ENCODE assay signal across 8 cellular contexts in the genomic region with DNA sequence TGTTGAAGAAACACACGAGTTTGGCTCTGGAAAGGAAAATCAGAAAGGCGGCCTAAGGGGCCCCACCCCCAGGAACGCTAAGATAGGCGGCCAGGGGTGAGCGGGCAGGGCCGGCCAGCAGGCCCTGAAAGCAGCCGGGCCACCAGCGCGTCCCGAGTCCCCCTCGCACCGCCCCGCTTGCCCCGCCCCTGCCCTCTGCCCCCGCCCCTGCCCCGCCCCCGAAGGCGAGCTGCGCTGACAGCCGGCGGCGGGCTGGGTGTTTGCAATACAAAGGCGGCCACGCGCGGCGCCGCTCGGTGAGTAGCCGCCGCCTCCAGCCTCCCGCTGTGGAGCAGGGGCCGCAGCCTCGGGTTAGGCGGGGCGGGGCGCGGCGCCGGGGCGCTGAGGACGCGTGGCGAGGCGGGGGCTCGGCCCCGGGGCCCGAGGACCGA. TPM values are rescaled to one million over a fixed set of nuclear protein-coding genes. Genes with fewer than 3 reads are reported as not detected.
DNase-seq lines count a peak whose midpoint lies in the region; ATAC-seq and TF ChIP-seq lines count a peak whose summit lies in the region.

Gene LPIN1 (plus strand): TSS at position 257 of the 431 bp plus-strand sequence. CDS start 18,910 bp downstream, outside the sequence.

- H3K4me1 ChIP-seq in naive thymus-derived CD4-positive, alpha-beta T cell (ENCODE audit: control insufficient read depth in 2 of 2, insufficient read depth in 2 of 2, low read length in 2 of 2): peaks cover 56 to 62% of the 10 kb centered on the region in 2 donors

- H3K4me3 Mint-ChIP-seq in naive thymus-derived CD4-positive, alpha-beta T cell: peak within 1 kb of the TSS; percentile 89 to 96 (median 92)
- H3K4me3 Mint-ChIP-seq in stimulated activated memory B cell treated with anti-CD40 and anti-IgM and Interleukin-4, amounts not matched to agents 10 μg/mL and 1 μg/mL and 100 μg/mL, for 72 hours: peak within 1 kb of the TSS; percentile 89

- H3K36me3 ChIP-seq in naive thymus-derived CD4-positive, alpha-beta T cell (ENCODE audit: control insufficient read depth in 2 of 3, insufficient read depth in 3 of 3, low read length in 3 of 3): no peaks in the 10 kb centered on the region

- ATAC-seq in GM21528 (IDR thresholded peaks at IDR 0.05; ENCODE audit: low FRiP score, unreplicated experiment): peak; percentile 51
- ATAC-seq in naive thymus-derived CD4-positive, alpha-beta T cell: peak; percentile 87
- peak; percentile 84 for ATAC-seq in stimulated activated memory B cell treated with anti-CD40 and anti-IgM and Interleukin-4, amounts not matched to agents 10 μg/mL and 1 μg/mL and 100 μg/mL, for 72 hours

- intact Hi-C loops in naive thymus-derived CD4-positive, alpha-beta T cell (cut with micrococcal nuclease): loop anchor here (1.0 to 10.0 kb wide), 12 partner anchors 8 to 971 kb away; partner anchors contain the start of genes SLC66A3 (in 2 of the 2), PDIA6 (in 1 of the 2), ROCK2 (in 1 of the 2) and TRIB2 (in 1 of the 2)

- H3K9me3 Mint-ChIP-seq in naive thymus-derived CD4-positive, alpha-beta T cell: peaks cover 0 to 3% (median 0%) of the 10 kb centered on the region in 11 donors
- H3K9me3 Mint-ChIP-seq in stimulated activated memory B cell treated with anti-CD40 and anti-IgM and Interleukin-4, amounts not matched to agents 10 μg/mL and 1 μg/mL and 100 μg/mL, for 72 hours: no peaks in the 10 kb centered on the region

- TF ChIP-seq RAD21 in Ishikawa (IDR thresholded peaks at IDR 0.05; ENCODE audit: low read depth): no peak

- DNase-seq in DMS53 (lab: John Stamatoyannopoulos, UW) (peak; percentile 93), RPMI7951 (ENCODE audit: low read depth) (peak; percentile 88), fibroblast of gingiva (ENCODE audit: low read depth) (peak; percentile 86)
- DNase-seq in activated T-helper 1 cell treated with anti-CD3 and anti-CD28 coated beads, Interleukin-2, amount 50 U/mL, for 16 hours (ENCODE audit: low read depth in 1 of 2, low spot score in 1 of 2): peak; percentile 76 to 84
- peak; percentile 76 to 87 (median 84) for DNase-seq in naive thymus-derived CD4-positive, alpha-beta T cell

- peak; percentile 42; the same call in 1 of the 2 replicates for TF ChIP-seq EP300 in Ishikawa (IDR thresholded peaks at IDR 0.05; ENCODE audit: borderline replicate concordance)

- peak within 1 kb of the TSS; percentile 67 for H3K4me3 ChIP-seq in naive thymus-derived CD4-positive, alpha-beta T cell (ENCODE audit: low read length)

- H3K4me1 Mint-ChIP-seq in naive thymus-derived CD4-positive, alpha-beta T cell: peaks cover 38 to 73% (median 69%) of the 10 kb centered on the region in 7 donors
- H3K4me1 Mint-ChIP-seq in stimulated activated memory B cell treated with anti-CD40 and anti-IgM and Interleukin-4, amounts not matched to agents 10 μg/mL and 1 μg/mL and 100 μg/mL, for 72 hours: peaks cover 76% of the 10 kb centered on the region

- H3K27ac Mint-ChIP-seq in naive thymus-derived CD4-positive, alpha-beta T cell: peak within 1 kb of the TSS; percentile 83 to 96 (median 93)
- peak within 1 kb of the TSS; percentile 85 for H3K27ac Mint-ChIP-seq in stimulated activated memory B cell treated with anti-CD40 and anti-IgM and Interleukin-4, amounts not matched to agents 10 μg/mL and 1 μg/mL and 100 μg/mL, for 72 hours

- no peaks in the 10 kb centered on the region for H3K27me3 ChIP-seq in naive thymus-derived CD4-positive, alpha-beta T cell (ENCODE audit: control insufficient read depth in 2 of 2, insufficient read depth in 2 of 2, low read length in 2 of 2)

- no peaks in the 10 kb centered on the region for H3K27me3 Mint-ChIP-seq in naive thymus-derived CD4-positive, alpha-beta T cell
- H3K27me3 Mint-ChIP-seq in stimulated activated memory B cell treated with anti-CD40 and anti-IgM and Interleukin-4, amounts not matched to agents 10 μg/mL and 1 μg/mL and 100 μg/mL, for 72 hours: no peaks in the 10 kb centered on the region

- no peaks in the 10 kb centered on the region for H3K9me3 ChIP-seq in naive thymus-derived CD4-positive, alpha-beta T cell (ENCODE audit: control insufficient read depth in 2 of 3, low read length in 3 of 3)

- peak within 1 kb of the TSS; percentile 80 for H3K27ac ChIP-seq in naive thymus-derived CD4-positive, alpha-beta T cell (ENCODE audit: low read depth, low read length)

- POLR2A ChIA-PET in naive thymus-derived CD4-positive, alpha-beta T cell (lab: Charles Lee): interaction anchor here (0.9 to 3.1 kb wide), 8 partner anchors 8 to 53 kb away, joined by 3 to 10 read pairs (median 4); no protein-coding TSS in a partner anchor

- CTCF ChIA-PET in naive thymus-derived CD4-positive, alpha-beta T cell (lab: Charles Lee): interaction anchor here (0.7 to 1.2 kb wide), 2 partner anchors 8 to 626 kb away, joined by 3 to 4 read pairs; no protein-coding TSS in a partner anchor

- no peaks in the 10 kb centered on the region for H3K36me3 Mint-ChIP-seq in naive thymus-derived CD4-positive, alpha-beta T cell
- peaks cover 9% of the 10 kb centered on the region for H3K36me3 Mint-ChIP-seq in stimulated activated memory B cell treated with anti-CD40 and anti-IgM and Interleukin-4, amounts not matched to agents 10 μg/mL and 1 μg/mL and 100 μg/mL, for 72 hours

TF ChIP-seq in Ishikawa, 13 proteins besides CTCF, POLR2A, EP300 and RAD21:
- peak; percentile 31; the same call in 1 of the 2 replicates for TF ChIP-seq CEBPB (IDR thresholded peaks at IDR 0.05)
- TF ChIP-seq YY1 (IDR thresholded peaks at IDR 0.05; ENCODE audit: low read depth): no peak
- peak; percentile 74; the same call in 1 of the 2 replicates for TF ChIP-seq TCF12 (IDR thresholded peaks at IDR 0.05; ENCODE audit: low read depth)
- TF ChIP-seq EGR1 (IDR thresholded peaks at IDR 0.05): no peak
- TF ChIP-seq CREB1 (IDR thresholded peaks at IDR 0.05; ENCODE audit: low read depth): no peak
- TF ChIP-seq TEAD4 (IDR thresholded peaks at IDR 0.05): peak; percentile 40; the same call in 1 of the 2 replicates
- TF ChIP-seq REST (IDR thresholded peaks at IDR 0.05; ENCODE audit: low read depth): no peak
- TF ChIP-seq, protein P1, sequence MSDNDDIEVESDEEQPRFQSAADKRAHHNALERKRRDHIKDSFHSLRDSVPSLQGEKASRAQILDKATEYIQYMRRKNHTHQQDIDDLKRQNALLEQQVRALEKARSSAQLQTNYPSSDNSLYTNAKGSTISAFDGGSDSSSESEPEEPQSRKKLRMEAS (IDR thresholded peaks at IDR 0.05): peak; percentile 82
- TF ChIP-seq, protein P2, sequence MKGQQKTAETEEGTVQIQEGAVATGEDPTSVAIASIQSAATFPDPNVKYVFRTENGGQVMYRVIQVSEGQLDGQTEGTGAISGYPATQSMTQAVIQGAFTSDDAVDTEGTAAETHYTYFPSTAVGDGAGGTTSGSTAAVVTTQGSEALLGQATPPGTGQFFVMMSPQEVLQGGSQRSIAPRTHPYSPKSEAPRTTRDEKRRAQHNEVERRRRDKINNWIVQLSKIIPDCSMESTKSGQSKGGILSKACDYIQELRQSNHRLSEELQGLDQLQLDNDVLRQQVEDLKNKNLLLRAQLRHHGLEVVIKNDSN (IDR thresholded peaks at IDR 0.05): no peak
- peak; percentile 37; the same call in 1 of the 2 replicates for TF ChIP-seq NFIC (IDR thresholded peaks at IDR 0.05)
- TF ChIP-seq TAF1 (IDR thresholded peaks at IDR 0.05; ENCODE audit: low read depth): peak; percentile 33; the same call in 1 of the 2 replicates
- no peak for TF ChIP-seq ZBTB7A (IDR thresholded peaks at IDR 0.05; ENCODE audit: low read depth)
- TF ChIP-seq FOXM1 (IDR thresholded peaks at IDR 0.05; ENCODE audit: borderline replicate concordance, low read depth): no peak
TF ChIP-seq in Ishikawa: peak in this region for 6.

RNA-seq across cellular contexts. Expression of gene LPIN1, which starts in this region (rescaled TPM):
- total RNA-seq in RPMI7951 (2014; rRNA removed; shearing (Covaris generic)): 22.6 and 25.0 TPM in 2 replicates
- 10 to 100 TPM; 68.6 to 88.1 (median 76.7) TPM for total RNA-seq in naive thymus-derived CD4-positive, alpha-beta T cell
- polyA plus RNA-seq in naive thymus-derived CD4-positive, alpha-beta T cell: 10 to 100 TPM; 25.5 to 26.7 TPM

Comparison
In these comparisons a context has a peak if more than half of its experiments do, and no peak if none do; other contexts are left out.
1. Peak in every context shown above with its lines: DNase-seq, ATAC-seq, H3K4me3 ChIP-seq and H3K27ac ChIP-seq.